In genomic region chr1:14952626-14953314, GRCh38 we compare ENCODE assay signal across 27 cellular contexts.
DNase-seq lines count a peak whose midpoint lies in the region; ATAC-seq, FAIRE-seq and TF ChIP-seq lines count a peak whose summit lies in the region.
"Had no signal": no experiment of that assay in that cellular context is flagged by ENCODE, and none has a peak within 500 bp of the region (broad histone marks: within the 10 kb centered on the region; RNA-seq: fewer than 3 reads in every experiment).

No MANE protein-coding gene starts in this region.

- no peak for TF ChIP-seq CTCF in HCT116 (IDR thresholded peaks at IDR 0.05 in 2 of 3, conservative IDR thresholded peaks at IDR 0.05 in 1 of 3; ENCODE audit: borderline replicate concordance in 1 of 3, insufficient read depth in 1 of 3, low read depth in 2 of 3, low read length in 2 of 3)
- no peak for TF ChIP-seq CTCF in K562 (IDR thresholded peaks at IDR 0.05 in 2 of 3, conservative IDR thresholded peaks at IDR 0.05 in 1 of 3; ENCODE audit: insufficient read depth in 2 of 3, low read depth in 1 of 3, low read length in 3 of 3)
- TF ChIP-seq CTCF in left lung (IDR thresholded peaks at IDR 0.05) = no peak

- WGBS in K562 (ENCODE audit: insufficient coverage, low coverage, missing lambda C conversion rate) = 91% methylated on average over 10 of the region's 11 CpGs

- TF ChIP-seq POLR2A in HCT116 (IDR thresholded peaks at IDR 0.05; ENCODE audit: borderline replicate concordance, extremely low read depth, insufficient read depth, insufficient read length) (no peak), K562 (conservative IDR thresholded peaks at IDR 0.05) (no peak)

- no peak overlapping the region for H3K4me3 ChIP-seq in HCT116 (replicated peaks in 1 of 2; ENCODE audit: low read depth in 1 of 2, low read length in 2 of 2)
- H3K4me3 ChIP-seq in K562 = no peak overlapping the region
- H3K4me3 ChIP-seq in left lung = no peak overlapping the region
- H3K4me3 ChIP-seq: cardiac muscle cell, right atrium auricular region, tibial artery had no signal

- in situ Hi-C loops in K562 (cut with MboI) = no loop called here

- H3K4me2 ChIP-seq in HCT116 (ENCODE audit: low read length) = no peak overlapping the region
- no peak overlapping the region for H3K4me2 ChIP-seq in K562 (ENCODE audit: insufficient read depth, low read length)
- H3K4me2 ChIP-seq: KMS-11 had no signal

- TF ChIP-seq RAD21 in HCT116 (IDR thresholded peaks at IDR 0.05; ENCODE audit: low read depth) (no peak), K562 (CRISPR knock-in tag; conservative IDR thresholded peaks at IDR 0.05 in 1 of 2, IDR thresholded peaks at IDR 0.05 in 1 of 2) (no peak)

- no peak overlapping the region for H3K9ac ChIP-seq in HCT116 (ENCODE audit: low read length)
- peak overlapping the region in 1 of 2 experiments; percentile 31; a peak in 2 of 4 replicates for H3K9ac ChIP-seq in K562 (ENCODE audit: insufficient read depth in 1 of 2, low read depth in 2 of 2, low read length in 2 of 2)
- H3K9ac ChIP-seq: KMS-11 had no signal

- H2AFZ ChIP-seq in HCT116 (ENCODE audit: low read depth, low read length, poor library complexity, severe bottlenecking) = no peak overlapping the region
- H2AFZ ChIP-seq in K562 (ENCODE audit: low read depth, low read length) = no peak overlapping the region

- H3K9me2 ChIP-seq in HCT116 (ENCODE audit: insufficient read depth) = no peaks in the 10 kb centered on the region

- H4K20me1 ChIP-seq in HCT116 (ENCODE audit: insufficient read depth) (no peaks in the 10 kb centered on the region), K562 (replicated peaks; ENCODE audit: control insufficient read depth, insufficient read depth, low read length) (no peaks in the 10 kb centered on the region; the same call in 1 of the 2 replicates)

- no TSS peak for BruUV-seq in HCT116 (replicated peaks; lab: Mats Ljungman, UMichigan)
- BruUV-seq in K562 (replicated peaks; lab: Mats Ljungman, UMichigan) = no TSS peak

- POLR2A ChIA-PET in HCT116 (lab: Charles Lee) = no interaction called here
- POLR2A ChIA-PET in K562 (lab: Yijun Ruan, JAX) = interaction anchor here (0.6 to 1.2 kb wide), 3 partner anchors 9 to 23 kb away, joined by 3 read pairs; no protein-coding TSS in a partner anchor

- H3K27ac ChIP-seq in HCT116 (ENCODE audit: low read depth, low read length) (no peak overlapping the region), K562 (ENCODE audit: extremely low read depth, low read depth, low read length) (no peak overlapping the region), left lung (no peak overlapping the region)
- H3K27ac ChIP-seq: cardiac muscle cell, KMS-11, right atrium auricular region had no signal

- peaks cover 0 to 3% of the 10 kb centered on the region in 2 experiments; a peak in 1 of 4 replicates for H3K9me3 ChIP-seq in HCT116 (ENCODE audit: control insufficient read depth in 1 of 2, insufficient read depth in 1 of 2, low read depth in 1 of 2, low read length in 2 of 2)
- no peaks in the 10 kb centered on the region; the same call in 1 of the 2 replicates for H3K9me3 ChIP-seq in K562 (replicated peaks; ENCODE audit: control insufficient read depth, insufficient read depth, low read depth, low read length)
- peaks cover 0 to 4% of the 10 kb centered on the region in 2 donors for H3K9me3 ChIP-seq in left lung

- TF ChIP-seq EP300 in K562 (IDR thresholded peaks at IDR 0.05; ENCODE audit: low read length) = no peak

- no peak for FAIRE-seq in K562 (lab: Jason Lieb, UNC)
- FAIRE-seq: TTC549 had no signal

- H3K9me1 ChIP-seq in K562 (ENCODE audit: control insufficient read depth, insufficient read depth, low read length) = no peaks in the 10 kb centered on the region

- no peaks in the 10 kb centered on the region for H3K27me3 ChIP-seq in HCT116 (ENCODE audit: insufficient read depth, low read length)
- no peaks in the 10 kb centered on the region for H3K27me3 ChIP-seq in K562 (ENCODE audit: control insufficient read depth in 2 of 2, insufficient read depth in 2 of 2, low read length in 2 of 2)
- H3K27me3 ChIP-seq in left lung = no peaks in the 10 kb centered on the region
- H3K27me3 ChIP-seq: cardiac muscle cell, right atrium auricular region, tibial artery had no signal

- H3K79me2 ChIP-seq in HCT116 (ENCODE audit: insufficient read depth, low read length) = 0 out of 2 replicates have a peak, but pooled peaks cover 4% of the 10 kb centered on the region
- no peaks in the 10 kb centered on the region; the same call in 2 of the 3 replicates for H3K79me2 ChIP-seq in K562 (ENCODE audit: control insufficient read depth, insufficient read depth, low read length)

- DNase-seq in HCT116 (ENCODE audit: low read depth, low spot score) (no peak), K562 (ENCODE audit: extremely low read depth in 1 of 4, low spot score in 3 of 4) (no peak), left lung (peak in 1 of 2 donors; percentile 39), sciatic nerve (ENCODE audit: low spot score) (no peak), GM03348 (ENCODE audit: low spot score) (no peak), ecto neural progenitor cell (ENCODE audit: low spot score) (no peak), middle frontal gyrus (ENCODE audit: extremely low spot score, low spot score) (no peak), DMS53 (lab: John Stamatoyannopoulos, UW) (no peak)
- DNase-seq: activated naive CD4-positive, alpha-beta T cell treated with Interleukin-2 at 50 U/mL for 16 hours; activated T-cell treated with anti-CD3 and anti-CD28 coated beads, Interleukin-2, amount 50 U/mL, for 24 hours; amygdala; cortex of kidney; endodermal cell; glutamatergic neuron; naive thymus-derived CD4-positive, alpha-beta T cell; NCI-H1694; NCI-H2171; NCI-H526 treated with DMSO at 0.1 percent for 48 hours; stimulated activated CD4-positive, alpha-beta T cell treated with anti-CD3 and anti-CD28 coated beads, Interleukin-12 subunit alpha, Interleukin-12 subunit beta, amount 100 ng/mL, for 4 hours; stimulated activated CD4-positive, alpha-beta T cell treated with anti-CD3 and anti-CD28 coated beads, Interleukin-4, amount 100 ng/mL, for 24 hours; stimulated activated naive CD8-positive, alpha-beta T cell treated with anti-CD3 and anti-CD28 coated beads, Interleukin-15, Interleukin-2, amounts not matched to agents 100 U/mL and 50 U/mL, for 24 hours; T-helper 1 cell; tibial artery had no signal

- peaks cover 4 to 10% of the 10 kb centered on the region in 2 experiments; a peak in 2 of 4 replicates for H3K4me1 ChIP-seq in HCT116 (ENCODE audit: control insufficient read depth in 1 of 2, insufficient read depth in 2 of 2, low read length in 2 of 2)
- peaks cover 0 to 15% of the 10 kb centered on the region in 2 experiments; a peak in 2 of 5 replicates for H3K4me1 ChIP-seq in K562 (replicated peaks in 1 of 2; ENCODE audit: control insufficient read depth in 2 of 2, insufficient read depth in 2 of 2, low read length in 2 of 2)
- no peaks in the 10 kb centered on the region for H3K4me1 ChIP-seq in left lung

- RAD21 ChIA-PET in HCT116 (lab: Charles Lee; ENCODE audit: low non-redundant PET in 1 of 2, low total read pairs in 2 of 2, uncharacterized antibody in 2 of 2, unreplicated experiment in 2 of 2) = no interaction called here

- intact Hi-C loops in HCT116 (cut with micrococcal nuclease) = no loop called here
- intact Hi-C loops in K562 (cut with micrococcal nuclease) = no loop called here
- intact Hi-C loops in left lung (cut with DNase I) = no loop called here
- intact Hi-C loops in sciatic nerve (cut with DNase I) = no loop called here

- CTCF ChIA-PET in HCT116 (lab: Charles Lee) (no interaction called here), K562 (lab: Yijun Ruan, JAX; ENCODE audit: low intra/inter-chr PET ratio) (no interaction called here)

- ATAC-seq in HCT116 (peak; percentile 32), K562 (peak; percentile 54; the same call in 2 of the 3 replicates), left lung (peak; percentile 25), sciatic nerve (peak; percentile 27)
- ATAC-seq: naive thymus-derived CD4-positive, alpha-beta T cell; stimulated activated naive CD8-positive, alpha-beta T cell treated with anti-CD3 and anti-CD28 coated beads, Interleukin-15, Interleukin-2, amounts not matched to agents 100 U/mL and 50 U/mL, for 24 hours had no signal

- H3K36me3 ChIP-seq in HCT116 (ENCODE audit: control insufficient read depth in 1 of 2, insufficient read depth in 2 of 2, low read length in 2 of 2) (no peaks in the 10 kb centered on the region), K562 (ENCODE audit: control insufficient read depth, insufficient read depth, low read length) (no peaks in the 10 kb centered on the region), left lung (no peaks in the 10 kb centered on the region)
- H3K36me3 ChIP-seq: cardiac muscle cell, right atrium auricular region, tibial artery had no signal

TF ChIP-seq in HCT116, 20 proteins besides CTCF, POLR2A, EP300 and RAD21 (continues in another document):
- TF ChIP-seq EZH2 (IDR thresholded peaks at IDR 0.05) (no peak), MAX (IDR thresholded peaks at IDR 0.05) (no peak), SRF (IDR thresholded peaks at IDR 0.05; ENCODE audit: low read depth) (no peak), EZH2phosphoT487 (IDR thresholded peaks at IDR 0.05; ENCODE audit: borderline replicate concordance) (no peak), SP1 (IDR thresholded peaks at IDR 0.05; ENCODE audit: low read depth) (no peak), ELF1 (IDR thresholded peaks at IDR 0.05; ENCODE audit: borderline replicate concordance, low read depth) (no peak), YY1 (IDR thresholded peaks at IDR 0.05; ENCODE audit: extremely low read depth, insufficient replicate concordance, low read depth, low read length) (no peak), ZNF274 (IDR thresholded peaks at IDR 0.05; ENCODE audit: low read depth, low read length) (no peak), CBX3 (IDR thresholded peaks at IDR 0.05; ENCODE audit: low read depth) (no peak)

TF ChIP-seq in K562, 482 proteins besides CTCF, POLR2A, EP300 and RAD21 (continues in another document):
- TF ChIP-seq SOX6 (IDR thresholded peaks at IDR 0.05) = no peak
- TF ChIP-seq KLF10 (CRISPR knock-in tag; IDR thresholded peaks at IDR 0.05) = no peak
- TF ChIP-seq NR2C1 (IDR thresholded peaks at IDR 0.05) = no peak
- TF ChIP-seq NR2C1 (tag; IDR thresholded peaks at IDR 0.05) = peak; percentile 31; the same call in 1 of the 2 replicates

Comparison
In these comparisons a context has a peak if more than half of its experiments do, and no peak if none do; other contexts are left out.
1. Of the 22 proteins assayed by ChIP-seq in both K562 and HCT116: peak only in K562: MAX; only in HCT116: none; in both: none; in neither: 21.